Comparison of ENCODE assay signal across 8 cellular contexts in the genomic region with DNA sequence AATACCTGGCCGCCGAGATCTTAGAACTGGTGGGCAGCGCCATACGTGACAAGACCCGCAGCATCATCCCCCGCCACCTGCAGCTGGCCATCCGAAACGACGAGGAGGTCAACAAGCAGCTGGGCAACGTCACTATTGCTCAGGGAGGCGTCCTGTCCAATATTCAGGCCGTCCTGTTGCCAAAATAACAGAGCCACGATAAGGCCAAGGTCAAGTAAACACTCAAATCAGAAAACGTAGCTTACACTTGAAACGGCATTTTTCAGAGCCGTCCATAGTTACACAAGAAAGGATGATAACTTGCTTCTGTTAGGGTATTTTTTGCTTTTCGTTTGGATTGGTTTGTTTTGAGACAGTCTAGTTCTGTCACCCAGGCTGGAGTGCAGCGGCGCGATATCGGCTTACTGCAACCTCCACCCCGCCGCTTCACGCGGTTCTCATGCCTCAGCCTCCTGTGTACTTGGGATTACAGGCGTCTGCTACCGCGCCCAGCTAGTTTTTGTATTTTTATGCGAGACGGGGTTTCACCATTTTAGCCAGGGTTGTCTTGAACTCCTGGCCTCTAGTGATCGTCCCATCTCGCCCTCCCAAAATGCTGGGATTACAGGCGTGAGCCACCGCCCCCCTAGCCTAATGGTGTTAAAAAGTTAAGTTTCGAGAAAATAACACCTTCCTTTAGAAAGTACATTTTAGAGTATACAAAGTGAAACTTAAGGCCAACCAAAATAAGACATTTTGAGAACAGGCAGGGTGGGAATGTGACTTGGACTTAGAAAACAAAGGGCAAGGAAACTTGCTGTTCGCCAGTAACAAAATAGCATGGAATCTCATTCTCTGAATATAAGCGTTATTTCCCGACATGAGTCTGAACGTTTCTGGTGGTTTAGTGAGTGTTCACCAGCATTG. TPM values are rescaled to one million over a fixed set of nuclear protein-coding genes. Genes with fewer than 3 reads are reported as not detected.
A peak's percentile ranks its signal among the peaks of the same experiment; 100 is the strongest.
DNase-seq lines count a peak whose midpoint lies in the region; ATAC-seq and TF ChIP-seq lines count a peak whose summit lies in the region.

No MANE protein-coding gene starts in this region.

- DNase-seq in UCSD-AML1 (lab: John Stamatoyannopoulos, UW; ENCODE audit: unreplicated experiment): peak; percentile 41
- DNase-seq in GM10248 (ENCODE audit: extremely low spot score): no peak
- no peak for DNase-seq in germinal center (ENCODE audit: low spot score)

- peak overlapping the region; percentile 95 to 97 for H3K27ac ChIP-seq in mucosa of rectum (ENCODE audit: low read depth in 2 of 2, low read length in 2 of 2)
- H3K27ac ChIP-seq in urinary bladder (ENCODE audit: low read depth): peak overlapping the region; percentile 80

- ATAC-seq in GM18909 (IDR thresholded peaks at IDR 0.05; ENCODE audit: poor library complexity, unreplicated experiment): peak; percentile 30
- ATAC-seq in HG03060 (IDR thresholded peaks at IDR 0.05; ENCODE audit: low read depth, unreplicated experiment): peak; percentile 5

- intact Hi-C loops in dendritic cell treated with granulocyte-macrophage colony-stimulating factor and Interleukin-4, amounts not matched to agents 40 ng/mL and 50 ng/mL, for 4 days (cut with micrococcal nuclease): loop anchor here (1.0 kb wide), 1 partner anchor 10 kb away; no protein-coding TSS in a partner anchor

- H3K4me1 ChIP-seq in mucosa of rectum (ENCODE audit: control insufficient read depth in 2 of 2, insufficient read depth in 2 of 2, low read length in 2 of 2): peaks cover 13 to 23% of the 10 kb centered on the region in 2 donors
- no peaks in the 10 kb centered on the region for H3K4me1 ChIP-seq in urinary bladder (ENCODE audit: insufficient read depth)

- WGBS in urinary bladder: under 1% methylated on average over 39 of the region's 39 CpGs

- no peak for TF ChIP-seq CTCF in GM10248 (IDR thresholded peaks at IDR 0.05; ENCODE audit: control extremely low read depth, extremely low read depth, low read depth, missing control alignments)

- H3K4me3 Mint-ChIP-seq in dendritic cell treated with granulocyte-macrophage colony-stimulating factor and Interleukin-4, amounts not matched to agents 40 ng/mL and 50 ng/mL, for 4 days: peak overlapping the region; percentile 76

- peak overlapping the region; percentile 83 to 89 for H3K9ac ChIP-seq in mucosa of rectum (ENCODE audit: low read depth in 1 of 2, low read length in 2 of 2)

- CTCF ChIA-PET in GM10248 (lab: Yijun Ruan, JAX): interaction anchor here (1.0 to 5.5 kb wide), 17 partner anchors 9 to 214 kb away, joined by 3 to 136 read pairs (median 3); a partner anchor contains a TSS

- POLR2A ChIA-PET in GM10248 (lab: Yijun Ruan, JAX): interaction anchor here (0.6 to 2.7 kb wide), 43 partner anchors 9 to 1848 kb away, joined by 3 to 140 read pairs (median 8); a partner anchor contains a TSS

- no peaks in the 10 kb centered on the region for H3K9me3 Mint-ChIP-seq in dendritic cell treated with granulocyte-macrophage colony-stimulating factor and Interleukin-4, amounts not matched to agents 40 ng/mL and 50 ng/mL, for 4 days

- no peaks in the 10 kb centered on the region for H3K27me3 Mint-ChIP-seq in dendritic cell treated with granulocyte-macrophage colony-stimulating factor and Interleukin-4, amounts not matched to agents 40 ng/mL and 50 ng/mL, for 4 days

- H3K4me1 Mint-ChIP-seq in dendritic cell treated with granulocyte-macrophage colony-stimulating factor and Interleukin-4, amounts not matched to agents 40 ng/mL and 50 ng/mL, for 4 days (ENCODE audit: low read depth): peaks cover 24% of the 10 kb centered on the region

- H3K36me3 ChIP-seq in mucosa of rectum (ENCODE audit: control insufficient read depth in 2 of 2, insufficient read depth in 2 of 2, low read length in 2 of 2) (no peaks in the 10 kb centered on the region), urinary bladder (ENCODE audit: insufficient read depth) (no peaks in the 10 kb centered on the region)

- H3K27ac Mint-ChIP-seq in dendritic cell treated with granulocyte-macrophage colony-stimulating factor and Interleukin-4, amounts not matched to agents 40 ng/mL and 50 ng/mL, for 4 days: peak overlapping the region; percentile 87

- H3K4me3 ChIP-seq in mucosa of rectum (ENCODE audit: low read length in 2 of 2) (peak overlapping the region; percentile 89 to 95), urinary bladder (ENCODE audit: low read depth, low read length) (peak overlapping the region; percentile 23)

- no peaks in the 10 kb centered on the region for H3K27me3 ChIP-seq in mucosa of rectum (ENCODE audit: control insufficient read depth in 2 of 2, insufficient read depth in 2 of 2, low read length in 2 of 2)

- H3K9me3 ChIP-seq in mucosa of rectum (ENCODE audit: control insufficient read depth in 2 of 2, low read length in 2 of 2): no peaks in the 10 kb centered on the region

- no peaks in the 10 kb centered on the region for H3K36me3 Mint-ChIP-seq in dendritic cell treated with granulocyte-macrophage colony-stimulating factor and Interleukin-4, amounts not matched to agents 40 ng/mL and 50 ng/mL, for 4 days (ENCODE audit: low read depth)

RNA-seq across cellular contexts. Expression of a gene that starts 42.8 kb away (rescaled TPM):
- total RNA-seq in urinary bladder: 7.3 TPM
- 9.4 TPM for polyA plus RNA-seq in urinary bladder
